15 cellular contexts compared by ENCODE assay signal in genomic region chr12:50954789-50955188, GRCh38. TPM values are rescaled to one million over a fixed set of nuclear protein-coding genes. Genes with fewer than 3 reads are reported as not detected.
"Had no signal": no experiment of that assay in that cellular context is flagged by ENCODE, and none has a peak within 500 bp of the region (broad histone marks: within the 10 kb centered on the region; RNA-seq: fewer than 3 reads in every experiment).

No MANE protein-coding gene starts in this region.

RNA-seq across cellular contexts. Expression of gene HIGD1C, which starts 2.4 kb away (rescaled TPM):
- total RNA-seq: stomach, subcutaneous adipose tissue, suprapubic skin, temporal lobe, testis, thoracic aorta, tibial nerve, transverse colon, upper lobe of left lung, upper lobe of right lung, ureter, urinary bladder, uterus, vagina had no signal
- polyA plus RNA-seq: stomach, thymus, urinary bladder had no signal
